ENCODE assay signal across 11 cellular contexts in genomic region chr5:176653401-176653800, GRCh38. TPM values are rescaled to one million over a fixed set of nuclear protein-coding genes. Genes with fewer than 3 reads are reported as not detected.
DNase-seq lines count a peak whose midpoint lies in the region; ATAC-seq and TF ChIP-seq lines count a peak whose summit lies in the region.
"Had no signal": no experiment of that assay in that cellular context is flagged by ENCODE, and none has a peak within 500 bp of the region (broad histone marks: within the 10 kb centered on the region; RNA-seq: fewer than 3 reads in every experiment).

No MANE protein-coding gene starts in this region.

- CTCF ChIA-PET in HEK293T (lab: Yijun Ruan, JAX): no interaction called here

- no peak for TF ChIP-seq EP300 in stomach (IDR thresholded peaks at IDR 0.05)

- H3K4me3 Mint-ChIP-seq in naive thymus-derived CD8-positive, alpha-beta T cell: peak overlapping the region in 9 of 10 donors; percentile 4 to 44 (median 16)

- H3K14ac ChIP-seq in mesenchymal stem cell (ENCODE audit: low read length in 2 of 2): no peak overlapping the region

- no peaks in the 10 kb centered on the region for H3K9me3 Mint-ChIP-seq in naive thymus-derived CD8-positive, alpha-beta T cell

- peaks cover 0 to 14% (median 6%) of the 10 kb centered on the region in 3 donors for H3K36me3 Mint-ChIP-seq in naive thymus-derived CD8-positive, alpha-beta T cell

- H3K9me3 ChIP-seq in stomach: no peaks in the 10 kb centered on the region
- H3K9me3 ChIP-seq in mesenchymal stem cell (ENCODE audit: control insufficient read depth, low read length): no peaks in the 10 kb centered on the region
- H3K9me3 ChIP-seq: prostate gland had no signal

- POLR2A ChIA-PET in naive thymus-derived CD8-positive, alpha-beta T cell (lab: Charles Lee): no interaction called here
- POLR2A ChIA-PET in HEK293T (lab: Yijun Ruan, JAX): no interaction called here

- no peak overlapping the region for H4K8ac ChIP-seq in mesenchymal stem cell (ENCODE audit: low read length)

- H2AK5ac ChIP-seq in mesenchymal stem cell (ENCODE audit: low read length, severe bottlenecking): no peak overlapping the region

- H3K27me3 ChIP-seq in stomach (no peaks in the 10 kb centered on the region), mesenchymal stem cell (ENCODE audit: control insufficient read depth in 1 of 2, insufficient read depth in 1 of 2, low read length in 2 of 2) (no peaks in the 10 kb centered on the region)

- no peak overlapping the region for H3K4me3 ChIP-seq in stomach
- H3K4me3 ChIP-seq in mesenchymal stem cell (ENCODE audit: insufficient read depth in 1 of 2, low read depth in 1 of 2, low read length in 2 of 2): no peak overlapping the region
- H3K4me3 ChIP-seq: prostate gland had no signal

- H3K4me1 ChIP-seq in stomach (peaks cover 13 to 57% (median 19%) of the 10 kb centered on the region in 4 donors), mesenchymal stem cell (ENCODE audit: control insufficient read depth, insufficient read depth, low read depth, low read length) (peaks cover 25% of the 10 kb centered on the region)
- H3K4me1 ChIP-seq: prostate gland had no signal

- intact Hi-C loops in stomach (cut with DNase I; ENCODE audit: low total_unique reads): no loop called here

- peak; percentile 72 to 76 for DNase-seq in activated CD4-positive, alpha-beta T cell treated with anti-CD3 and anti-CD28 coated beads for 24 hours (ENCODE audit: low read depth in 2 of 2)
- DNase-seq in activated CD4-positive, alpha-beta T cell treated with anti-CD3 and anti-CD28 coated beads, Interleukin-2, amount 50 U/mL, for 1 hour: no peak
- DNase-seq in activated gamma-delta T cell treated with anti-CD3 and anti-CD28 coated beads, Interleukin-2, amount 50 U/mL, for 16 hours (ENCODE audit: low read depth): peak; percentile 83
- peak in 2 of 10 donors; percentile 17 to 32 for DNase-seq in naive thymus-derived CD8-positive, alpha-beta T cell
- DNase-seq in stomach (peak; percentile 37), mesenchymal stem cell (no peak), EL (no peak), HEK293T (ENCODE audit: extremely low spot score) (no peak)
- DNase-seq: hippocampal formation had no signal

- peaks cover 44 to 68% (median 63%) of the 10 kb centered on the region in 4 donors for H3K4me1 Mint-ChIP-seq in naive thymus-derived CD8-positive, alpha-beta T cell

- no peak overlapping the region for H3K9ac ChIP-seq in mesenchymal stem cell (ENCODE audit: low read length)

- H3K79me1 ChIP-seq in mesenchymal stem cell (replicated peaks; ENCODE audit: low read length, poor library complexity, severe bottlenecking): peaks cover 31% of the 10 kb centered on the region

- H2BK15ac ChIP-seq in mesenchymal stem cell (ENCODE audit: low read depth, poor library complexity, severe bottlenecking): no peak overlapping the region

- H2AFZ ChIP-seq in mesenchymal stem cell (ENCODE audit: low read depth, low read length): no peak overlapping the region

- TF ChIP-seq CTCF in stomach (IDR thresholded peaks at IDR 0.05): no peak

- no peak overlapping the region for H3K4me2 ChIP-seq in mesenchymal stem cell (ENCODE audit: low read length, poor library complexity, severe bottlenecking)

- no peak for ATAC-seq in naive thymus-derived CD8-positive, alpha-beta T cell

- no peak overlapping the region for H3K18ac ChIP-seq in mesenchymal stem cell (ENCODE audit: low read depth in 1 of 2, low read length in 2 of 2)

- H4K91ac ChIP-seq in mesenchymal stem cell (ENCODE audit: low read length): no peak overlapping the region

- H3K27ac ChIP-seq in stomach (peak overlapping the region in 1 of 5 donors; percentile 25), mesenchymal stem cell (ENCODE audit: low read length, poor library complexity, severe bottlenecking) (no peak overlapping the region)
- H3K27ac ChIP-seq: prostate gland had no signal

- 43 to 58% (median 55%) methylated on average over 5 of the region's 5 CpGs for WGBS in stomach, 5 donors
- WGBS in mesenchymal stem cell: 90% methylated on average over 5 of the region's 5 CpGs

- H3K4ac ChIP-seq in mesenchymal stem cell (ENCODE audit: low read depth in 1 of 2, low read length in 2 of 2): no peak overlapping the region

- no peaks in the 10 kb centered on the region for H3K27me3 Mint-ChIP-seq in naive thymus-derived CD8-positive, alpha-beta T cell

- no peak overlapping the region for H2BK12ac ChIP-seq in mesenchymal stem cell (ENCODE audit: low read length in 2 of 2)

- H3K36me3 ChIP-seq in stomach (peaks cover 0 to 59% (median 56%) of the 10 kb centered on the region in 4 donors), mesenchymal stem cell (ENCODE audit: control insufficient read depth in 1 of 2, insufficient read depth in 2 of 2, low read depth in 1 of 2, low read length in 2 of 2) (peaks cover 53 to 66% of the 10 kb centered on the region in 2 experiments)

- no peak for TF ChIP-seq POLR2A in stomach (IDR thresholded peaks at IDR 0.05)

- H2BK5ac ChIP-seq in mesenchymal stem cell (ENCODE audit: low read depth, low read length, poor library complexity, severe bottlenecking): no peak overlapping the region

- no peak overlapping the region for H2BK120ac ChIP-seq in mesenchymal stem cell (ENCODE audit: low read depth, low read length)

- no peak overlapping the region for H3K23ac ChIP-seq in mesenchymal stem cell (ENCODE audit: low read length in 2 of 2)

- peak overlapping the region; percentile 39 to 86 (median 76) for H3K27ac Mint-ChIP-seq in naive thymus-derived CD8-positive, alpha-beta T cell

TF ChIP-seq in HEK293T, 16 proteins besides CTCF, POLR2A, EP300 and RAD21:
- TF ChIP-seq L3MBTL2 (conservative IDR thresholded peaks at IDR 0.05) (no peak), LEF1 (IDR thresholded peaks at IDR 0.05; ENCODE audit: borderline replicate concordance) (no peak)

RNA-seq across cellular contexts. Expression of gene TSPAN17, which starts 6.1 kb away (rescaled TPM):
- 10 to 100 TPM; 19.4 to 21.4 TPM for total RNA-seq in naive thymus-derived CD8-positive, alpha-beta T cell
- polyA plus RNA-seq in naive thymus-derived CD8-positive, alpha-beta T cell: 10 to 100 TPM; 13.5 to 26.0 (median 18.4) TPM
- total RNA-seq in stomach: 10 to 100 TPM in 3 of 5 donors, 1 to 10 TPM in 2; 2.3 to 79.9 (median 19.0) TPM
- polyA plus RNA-seq in stomach: 10 to 100 TPM; 21.7 to 24.0 (median 21.8) TPM
- 37.2 TPM for polyA plus RNA-seq in mesenchymal stem cell (2013, experiment 1 of 2)
- polyA plus RNA-seq in mesenchymal stem cell (2013, experiment 2 of 2): 39.4 TPM

RNA-seq across cellular contexts. Expression of gene EIF4E1B, which starts 22.9 kb away (rescaled TPM):
- total RNA-seq in naive thymus-derived CD8-positive, alpha-beta T cell: not detected
- not detected for polyA plus RNA-seq in naive thymus-derived CD8-positive, alpha-beta T cell
- not detected for total RNA-seq in stomach
- not detected for polyA plus RNA-seq in stomach
- polyA plus RNA-seq in mesenchymal stem cell (2013, experiment 1 of 2): not detected
- not detected for polyA plus RNA-seq in mesenchymal stem cell (2013, experiment 2 of 2)
- total RNA-seq: NCI-H460 had no signal

RNA-seq across cellular contexts. Expression of gene SNCB, which starts 23.1 kb away (rescaled TPM):
- not detected for total RNA-seq in naive thymus-derived CD8-positive, alpha-beta T cell
- polyA plus RNA-seq in naive thymus-derived CD8-positive, alpha-beta T cell: not detected
- not detected for total RNA-seq in stomach
- polyA plus RNA-seq in stomach: not detected
- polyA plus RNA-seq in mesenchymal stem cell (2013, experiment 1 of 2): 1.0 TPM
- 1.0 TPM for polyA plus RNA-seq in mesenchymal stem cell (2013, experiment 2 of 2)
- total RNA-seq: prostate gland had no signal

RNA-seq across cellular contexts. Expression of gene GPRIN1, which starts 43.4 kb away (rescaled TPM):
- under 1 TPM in 1 of 2 experiments, not detected in 1; 0.11 TPM for total RNA-seq in naive thymus-derived CD8-positive, alpha-beta T cell
- polyA plus RNA-seq in naive thymus-derived CD8-positive, alpha-beta T cell: under 1 TPM in 2 of 3 donors, not detected in 1; 0.06 to 0.27 TPM
- 1 to 10 TPM in 1 of 5 donors, under 1 TPM in 2, not detected in 2; 0.72 to 1.4 (median 0.92) TPM for total RNA-seq in stomach
- under 1 TPM; 0.30 to 0.46 (median 0.37) TPM for polyA plus RNA-seq in stomach
- 5.0 TPM for polyA plus RNA-seq in mesenchymal stem cell (2013, experiment 1 of 2)
- polyA plus RNA-seq in mesenchymal stem cell (2013, experiment 2 of 2): 4.9 TPM

Comparison
In these comparisons a context has a peak if more than half of its experiments do, and no peak if none do; other contexts are left out.
1. DNase-seq: peak in activated CD4-positive, alpha-beta T cell treated with anti-CD3 and anti-CD28 coated beads for 24 hours (2 of 2), activated gamma-delta T cell treated with anti-CD3 and anti-CD28 coated beads, Interleukin-2, amount 50 U/mL, for 16 hours (single experiment) and stomach (single experiment); none in activated CD4-positive, alpha-beta T cell treated with anti-CD3 and anti-CD28 coated beads, Interleukin-2, amount 50 U/mL, for 1 hour (single experiment), mesenchymal stem cell (single experiment), EL (single experiment) and HEK293T (single experiment).